ENCODE assay signal across 1 cellular context in the genomic region with DNA sequence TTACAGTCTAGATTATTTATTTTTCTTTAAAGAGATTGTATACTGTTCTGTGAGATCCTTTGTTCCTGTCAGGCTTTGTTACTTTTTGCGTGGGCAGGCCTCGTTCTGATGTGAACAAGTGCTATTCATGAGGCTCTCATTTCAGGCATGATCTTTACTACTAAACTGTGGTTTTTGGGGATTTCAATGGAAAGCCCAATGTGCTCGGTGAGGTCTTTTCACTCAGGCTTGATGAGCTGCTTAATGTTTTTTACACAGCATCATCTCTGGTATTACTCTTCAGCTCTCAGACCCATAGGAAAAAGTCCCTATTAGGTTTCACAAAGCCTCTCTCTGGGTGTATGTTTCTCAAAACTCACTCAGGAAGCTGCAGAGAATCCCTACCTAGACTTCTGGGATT.
TF ChIP-seq lines count a peak whose summit lies in the region.

No MANE protein-coding gene starts in this region.

TF ChIP-seq in H1, 55 proteins besides CTCF, POLR2A, EP300 and RAD21:
- no peak for TF ChIP-seq CBX5 (IDR thresholded peaks at IDR 0.05; ENCODE audit: low read depth, low read length)
- no peak for TF ChIP-seq HDAC2 (IDR thresholded peaks at IDR 0.05; ENCODE audit: borderline replicate concordance in 1 of 2, low read depth in 2 of 2, low read length in 2 of 2)
- no peak for TF ChIP-seq KDM1A (IDR thresholded peaks at IDR 0.05; ENCODE audit: borderline replicate concordance, low read length)
- TF ChIP-seq GTF2F1 (IDR thresholded peaks at IDR 0.05; ENCODE audit: borderline replicate concordance, low read depth, low read length), result no peak
- TF ChIP-seq NRF1 (IDR thresholded peaks at IDR 0.05; ENCODE audit: low read depth, low read length), result no peak
- TF ChIP-seq, protein P1, sequence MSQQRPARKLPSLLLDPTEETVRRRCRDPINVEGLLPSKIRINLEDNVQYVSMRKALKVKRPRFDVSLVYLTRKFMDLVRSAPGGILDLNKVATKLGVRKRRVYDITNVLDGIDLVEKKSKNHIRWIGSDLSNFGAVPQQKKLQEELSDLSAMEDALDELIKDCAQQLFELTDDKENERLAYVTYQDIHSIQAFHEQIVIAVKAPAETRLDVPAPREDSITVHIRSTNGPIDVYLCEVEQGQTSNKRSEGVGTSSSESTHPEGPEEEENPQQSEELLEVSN (IDR thresholded peaks at IDR 0.05), result no peak
- TF ChIP-seq CHD1 (IDR thresholded peaks at IDR 0.05; ENCODE audit: low read depth, low read length), result no peak
- TF ChIP-seq YY1 (IDR thresholded peaks at IDR 0.05; ENCODE audit: low read depth, low read length), result no peak
- no peak for TF ChIP-seq JUN (IDR thresholded peaks at IDR 0.05; ENCODE audit: low read depth, low read length)
- no peak for TF ChIP-seq TCF12 (IDR thresholded peaks at IDR 0.05; ENCODE audit: low read depth, low read length)
- TF ChIP-seq SRF (IDR thresholded peaks at IDR 0.05; ENCODE audit: low read depth, low read length), result no peak
